In the genomic region with DNA sequence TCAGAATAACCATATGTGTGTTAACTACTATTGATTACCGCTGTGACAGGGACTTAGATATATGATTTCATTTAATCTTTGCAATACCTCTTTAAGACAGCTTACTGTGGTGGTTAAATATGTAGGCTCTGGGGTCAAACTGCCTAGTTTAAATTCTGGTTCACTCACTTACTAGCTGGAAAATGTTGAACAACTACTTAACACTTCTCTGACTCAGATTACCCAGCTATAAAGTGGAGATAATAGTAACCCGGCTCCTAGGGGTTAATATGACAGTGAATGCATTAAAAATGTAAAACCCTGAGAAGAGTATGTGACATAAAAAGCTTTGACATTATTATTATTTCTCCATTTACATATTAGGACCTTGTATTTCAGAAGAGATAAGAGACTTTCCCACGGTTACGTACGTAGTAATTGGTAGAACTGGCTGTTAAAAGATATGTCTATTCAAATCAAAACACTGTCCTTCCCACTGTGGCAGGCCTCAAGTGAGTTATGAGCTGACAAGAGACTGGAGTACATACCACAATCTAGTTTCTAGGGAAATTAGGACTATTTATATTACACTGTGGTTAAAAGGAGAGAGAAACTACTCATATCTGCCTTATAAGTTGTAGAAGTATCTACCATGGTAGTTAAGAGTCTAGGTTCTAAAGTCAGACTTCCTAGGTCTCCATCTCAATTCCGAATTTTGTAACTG, we compare ENCODE assay signal across 12 cellular contexts. TPM values are rescaled to one million over a fixed set of nuclear protein-coding genes. Genes with fewer than 3 reads are reported as not detected.
DNase-seq lines count a peak whose midpoint lies in the region; ATAC-seq and TF ChIP-seq lines count a peak whose summit lies in the region.
"Had no signal": no experiment of that assay in that cellular context is flagged by ENCODE, and none has a peak within 500 bp of the region (broad histone marks: within the 10 kb centered on the region; RNA-seq: fewer than 3 reads in every experiment).

No MANE protein-coding gene starts in this region.

- no peak overlapping the region for H3K4ac ChIP-seq in trophoblast cell (ENCODE audit: low read depth, low read length)

- intact Hi-C loops in activated CD4-positive, alpha-beta T cell treated with anti-CD3 and anti-CD28 coated beads for 36 hours (cut with DNase I, micrococcal nuclease), result no loop called here
- intact Hi-C loops in activated CD4-positive, alpha-beta T cell treated with anti-CD3 and anti-CD28 coated beads, Interleukin-2, amount 10 ng/mL, durations not matched to agents 24 days and 14 days (cut with micrococcal nuclease), result no loop called here

- peak; percentile 37 for DNase-seq in activated CD4-positive, alpha-beta T cell treated with anti-CD3 and anti-CD28 coated beads for 36 hours
- no peak for DNase-seq in activated CD4-positive, alpha-beta T cell treated with anti-CD3 and anti-CD28 coated beads, Interleukin-2, amount 10 ng/mL, durations not matched to agents 24 days and 14 days
- no peak for DNase-seq in trophoblast cell
- DNase-seq in osteocyte (ENCODE audit: extremely low spot score, unreplicated experiment), result no peak
- DNase-seq in activated gamma-delta T cell (lab: John Stamatoyannopoulos, UW), result no peak
- no peak for DNase-seq in WERI-Rb-1
- DNase-seq: KBM-7; stimulated activated CD4-positive, alpha-beta T cell treated with anti-CD3 and anti-CD28 coated beads, Interleukin-4, amount 100 ng/mL, for 4 hours had no signal

- H2BK12ac ChIP-seq in trophoblast cell (ENCODE audit: low read length), result no peak overlapping the region

- no peak overlapping the region for H3K18ac ChIP-seq in trophoblast cell (ENCODE audit: low read length)

- H3K4me3 Mint-ChIP-seq in activated CD4-positive, alpha-beta T cell treated with anti-CD3 and anti-CD28 coated beads for 36 hours, result no peak overlapping the region
- H3K4me3 Mint-ChIP-seq in activated CD4-positive, alpha-beta T cell treated with anti-CD3 and anti-CD28 coated beads, Interleukin-2, amount 10 ng/mL, durations not matched to agents 24 days and 14 days, result no peak overlapping the region
- no peak overlapping the region for H3K4me3 Mint-ChIP-seq in osteocyte (ENCODE audit: unreplicated experiment)
- H3K4me3 Mint-ChIP-seq: central memory CD8-positive, alpha-beta T cell had no signal

- H3K27me3 ChIP-seq in trophoblast cell (ENCODE audit: insufficient read depth, low read length) (no peaks in the 10 kb centered on the region), WERI-Rb-1 (ENCODE audit: insufficient read depth, low read depth, severe bottlenecking) (peaks cover 2% of the 10 kb centered on the region)

- no peak overlapping the region for H3K14ac ChIP-seq in trophoblast cell (ENCODE audit: low read length)

- H3K36me3 Mint-ChIP-seq in activated CD4-positive, alpha-beta T cell treated with anti-CD3 and anti-CD28 coated beads for 36 hours (ENCODE audit: low read depth), result no peaks in the 10 kb centered on the region
- no peaks in the 10 kb centered on the region for H3K36me3 Mint-ChIP-seq in activated CD4-positive, alpha-beta T cell treated with anti-CD3 and anti-CD28 coated beads, Interleukin-2, amount 10 ng/mL, durations not matched to agents 24 days and 14 days (ENCODE audit: low read depth)
- H3K36me3 Mint-ChIP-seq in osteocyte (ENCODE audit: unreplicated experiment), result no peaks in the 10 kb centered on the region

- no peak overlapping the region for H3K27ac Mint-ChIP-seq in activated CD4-positive, alpha-beta T cell treated with anti-CD3 and anti-CD28 coated beads for 36 hours
- no peak overlapping the region for H3K27ac Mint-ChIP-seq in activated CD4-positive, alpha-beta T cell treated with anti-CD3 and anti-CD28 coated beads, Interleukin-2, amount 10 ng/mL, durations not matched to agents 24 days and 14 days
- H3K27ac Mint-ChIP-seq in osteocyte (ENCODE audit: unreplicated experiment), result no peak overlapping the region

- H3K9me3 Mint-ChIP-seq in activated CD4-positive, alpha-beta T cell treated with anti-CD3 and anti-CD28 coated beads for 36 hours (ENCODE audit: low read depth), result no peaks in the 10 kb centered on the region
- H3K9me3 Mint-ChIP-seq in activated CD4-positive, alpha-beta T cell treated with anti-CD3 and anti-CD28 coated beads, Interleukin-2, amount 10 ng/mL, durations not matched to agents 24 days and 14 days, result no peaks in the 10 kb centered on the region
- no peaks in the 10 kb centered on the region for H3K9me3 Mint-ChIP-seq in osteocyte (ENCODE audit: unreplicated experiment)
- H3K9me3 Mint-ChIP-seq: central memory CD8-positive, alpha-beta T cell had no signal

- H3K4me1 Mint-ChIP-seq in activated CD4-positive, alpha-beta T cell treated with anti-CD3 and anti-CD28 coated beads for 36 hours, result peaks cover 8% of the 10 kb centered on the region
- H3K4me1 Mint-ChIP-seq in activated CD4-positive, alpha-beta T cell treated with anti-CD3 and anti-CD28 coated beads, Interleukin-2, amount 10 ng/mL, durations not matched to agents 24 days and 14 days, result peaks cover 9% of the 10 kb centered on the region
- peaks cover 8% of the 10 kb centered on the region for H3K4me1 Mint-ChIP-seq in osteocyte (ENCODE audit: unreplicated experiment)

- no peak overlapping the region for H3K23ac ChIP-seq in trophoblast cell (ENCODE audit: low read length)

- H3K9ac ChIP-seq in trophoblast cell (ENCODE audit: low read length), result no peak overlapping the region

- POLR2A ChIA-PET in activated CD4-positive, alpha-beta T cell treated with anti-CD3 and anti-CD28 coated beads for 36 hours (lab: Charles Lee), result no interaction called here

- H2AK5ac ChIP-seq in trophoblast cell (ENCODE audit: low read length), result no peak overlapping the region

- TF ChIP-seq CTCF in osteocyte (IDR thresholded peaks at IDR 0.05) (no peak), WERI-Rb-1 (IDR thresholded peaks at IDR 0.05; ENCODE audit: low read depth, low read length) (no peak)

- H3K4me1 ChIP-seq in trophoblast cell (ENCODE audit: control insufficient read depth in 1 of 2, insufficient read depth in 2 of 2, low read length in 2 of 2), result peaks cover 3 to 13% of the 10 kb centered on the region in 2 experiments
- H3K4me1 ChIP-seq: A549 had no signal

- no peak overlapping the region for H4K12ac ChIP-seq in trophoblast cell (ENCODE audit: low read depth, low read length)

- H3K79me1 ChIP-seq in trophoblast cell (ENCODE audit: low read length), result peaks cover 4% of the 10 kb centered on the region

- H3K27ac ChIP-seq in trophoblast cell (ENCODE audit: low read depth, low read length) (peak overlapping the region; percentile 12), WERI-Rb-1 (no peak overlapping the region)
- H3K27ac ChIP-seq: A549 had no signal

- no peak overlapping the region for H3K4me3 ChIP-seq in trophoblast cell (ENCODE audit: low read depth, low read length)
- no peak overlapping the region for H3K4me3 ChIP-seq in WERI-Rb-1 (ENCODE audit: low read depth, low read length)
- H3K4me3 ChIP-seq: A549 had no signal

- H3K9me3 ChIP-seq in trophoblast cell (ENCODE audit: insufficient read depth, low read depth, low read length) (no peaks in the 10 kb centered on the region), WERI-Rb-1 (ENCODE audit: severe bottlenecking) (no peaks in the 10 kb centered on the region)
- H3K9me3 ChIP-seq: A549 had no signal

- CTCF ChIA-PET in activated CD4-positive, alpha-beta T cell treated with anti-CD3 and anti-CD28 coated beads for 36 hours (lab: Charles Lee), result interaction anchor here (0.6 to 1.4 kb wide), 4 partner anchors 10 to 595 kb away, joined by 3 to 6 read pairs (median 3); no protein-coding TSS in a partner anchor

- ATAC-seq in activated CD4-positive, alpha-beta T cell treated with anti-CD3 and anti-CD28 coated beads for 36 hours, result peak; percentile 24
- ATAC-seq in GM21529 (IDR thresholded peaks at IDR 0.05; ENCODE audit: unreplicated experiment) (peak; percentile 77), HG03196 (IDR thresholded peaks at IDR 0.05; ENCODE audit: unreplicated experiment) (peak; percentile 77)
- ATAC-seq: A549 had no signal

- peaks cover 16% of the 10 kb centered on the region for H3K27me3 Mint-ChIP-seq in activated CD4-positive, alpha-beta T cell treated with anti-CD3 and anti-CD28 coated beads for 36 hours
- peaks cover 27% of the 10 kb centered on the region for H3K27me3 Mint-ChIP-seq in activated CD4-positive, alpha-beta T cell treated with anti-CD3 and anti-CD28 coated beads, Interleukin-2, amount 10 ng/mL, durations not matched to agents 24 days and 14 days
- peaks cover 16% of the 10 kb centered on the region for H3K27me3 Mint-ChIP-seq in osteocyte (ENCODE audit: unreplicated experiment)

- no peak overlapping the region for H2BK5ac ChIP-seq in trophoblast cell (ENCODE audit: low read depth, low read length, poor library complexity)

- H3K36me3 ChIP-seq in trophoblast cell (ENCODE audit: control insufficient read depth in 1 of 2, insufficient read depth in 2 of 2, low read length in 2 of 2) (no peaks in the 10 kb centered on the region), WERI-Rb-1 (no peaks in the 10 kb centered on the region)

- no peak overlapping the region for H2BK120ac ChIP-seq in trophoblast cell (ENCODE audit: insufficient read depth, low read length, poor library complexity)

- H3K4me2 ChIP-seq in trophoblast cell (ENCODE audit: low read length), result no peak overlapping the region
- H3K4me2 ChIP-seq: A549 had no signal

- no peak overlapping the region for H4K91ac ChIP-seq in trophoblast cell (ENCODE audit: low read depth, low read length)

- no peaks in the 10 kb centered on the region for H3K79me2 ChIP-seq in trophoblast cell (ENCODE audit: control insufficient read depth, insufficient read depth, low read length, poor library complexity)

- no CpG with 5 or more reads among the region's 6 CpGs for WGBS in trophoblast cell (ENCODE audit: extremely low coverage, insufficient coverage, insufficient read length)

- no peak overlapping the region for H4K8ac ChIP-seq in trophoblast cell (ENCODE audit: low read depth, low read length)

- H2AFZ ChIP-seq in trophoblast cell (ENCODE audit: insufficient read depth, low read length, poor library complexity), result no peak overlapping the region

RNA-seq across cellular contexts. Expression of gene PLCB1, which starts 4.4 kb away (rescaled TPM):
- total RNA-seq in activated CD4-positive, alpha-beta T cell treated with anti-CD3 and anti-CD28 coated beads for 36 hours, result 1 to 10 TPM; 1.4 to 1.5 TPM
- 1.2 and 1.9 TPM in 2 replicates for total RNA-seq in activated CD4-positive, alpha-beta T cell treated with anti-CD3 and anti-CD28 coated beads, Interleukin-2, amount 10 ng/mL, durations not matched to agents 24 days and 14 days
- polyA plus RNA-seq in trophoblast cell (2013), result 6.8 and 8.4 TPM in 2 replicates
- 32.1 and 33.3 TPM in 2 replicates for total RNA-seq in osteocyte

Comparison
In these comparisons a context has a peak if more than half of its experiments do, and no peak if none do; other contexts are left out.
1. ATAC-seq: peak in every context shown above with its lines; median percentile 77 in GM21529; 77 in HG03196; 24 in activated CD4-positive, alpha-beta T cell treated with anti-CD3 and anti-CD28 coated beads for 36 hours.
2. RNA of gene PLCB1, which starts 4.4 kb away (total RNA-seq): 32.1 to 33.3 TPM in osteocyte; 1.4 to 1.5 TPM in activated CD4-positive, alpha-beta T cell treated with anti-CD3 and anti-CD28 coated beads for 36 hours and 1.2 to 1.9 TPM in activated CD4-positive, alpha-beta T cell treated with anti-CD3 and anti-CD28 coated beads, Interleukin-2, amount 10 ng/mL, durations not matched to agents 24 days and 14 days; every median in the first group is over 10 times any median in the second.